10 cellular contexts compared by ENCODE assay signal in the genomic region with DNA sequence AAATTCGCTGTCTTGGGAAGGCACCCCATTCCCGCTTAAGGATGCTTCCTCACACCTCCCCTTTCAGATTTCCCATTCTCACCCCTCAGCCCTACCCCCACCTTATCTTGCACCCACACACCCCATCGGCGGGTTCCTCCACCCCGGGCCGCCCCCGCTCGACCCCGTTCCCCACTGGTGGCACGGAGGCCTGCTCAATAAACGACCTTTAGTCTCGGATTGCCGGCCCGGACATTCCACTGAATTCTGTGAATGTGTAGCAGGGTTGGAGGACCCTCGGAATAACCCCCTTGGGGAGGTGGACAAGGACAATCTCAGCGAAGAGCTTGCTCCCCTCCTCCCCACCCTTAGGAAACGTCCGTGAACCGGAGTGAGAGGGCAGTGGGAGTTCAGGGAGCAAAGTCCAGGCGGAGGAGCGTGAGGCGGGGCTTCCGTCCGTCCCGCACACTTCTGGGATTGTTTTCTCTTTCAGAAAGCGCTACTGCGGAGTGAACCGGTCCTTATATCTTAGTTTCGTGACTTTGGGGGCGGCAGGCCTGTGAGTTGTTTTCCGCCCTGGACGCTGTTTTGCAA. TPM values are rescaled to one million over a fixed set of nuclear protein-coding genes. Genes with fewer than 3 reads are reported as not detected.
DNase-seq lines count a peak whose midpoint lies in the region; ATAC-seq, FAIRE-seq and TF ChIP-seq lines count a peak whose summit lies in the region.
"Had no signal": no experiment of that assay in that cellular context is flagged by ENCODE, and none has a peak within 500 bp of the region (broad histone marks: within the 10 kb centered on the region; RNA-seq: fewer than 3 reads in every experiment).

No MANE protein-coding gene starts in this region.

- peaks cover 75% of the 10 kb centered on the region for H3K4me1 ChIP-seq in HepG2 (ENCODE audit: insufficient read depth, low read length)
- peaks cover 28% of the 10 kb centered on the region for H3K4me1 ChIP-seq in thymus (ENCODE audit: control insufficient read depth, insufficient read depth, low read length)
- H3K4me1 ChIP-seq in HAP-1, result no peaks in the 10 kb centered on the region

- peaks cover 54% of the 10 kb centered on the region for H3K79me2 ChIP-seq in HepG2 (ENCODE audit: insufficient read depth, low read length)

- under 1% methylated on average over 31 of the region's 32 CpGs for WGBS in HepG2 (ENCODE audit: low lambda C conversion rate)
- 12% methylated on average over 32 of the region's 32 CpGs for WGBS in thymus

- H4K20me1 ChIP-seq in HepG2 (ENCODE audit: insufficient read depth, low read length), result no peaks in the 10 kb centered on the region

- TF ChIP-seq EP300 in HepG2 (IDR thresholded peaks at IDR 0.05; ENCODE audit: low read depth in 2 of 2, low read length in 2 of 2) (peak; percentile 73; a peak in 3 of 4 replicates), HepG2 (CRISPR knock-in tag; IDR thresholded peaks at IDR 0.05; ENCODE audit: borderline replicate concordance) (peak; percentile 75)

- POLR2A ChIA-PET in HepG2 (lab: Yijun Ruan, JAX), result interaction anchor here (1.0 to 16.5 kb wide), 15 partner anchors 8 to 76 kb away, joined by 5 to 795 read pairs (median 23); a partner anchor contains a TSS

- H3K27ac Mint-ChIP-seq in T-helper 1 cell treated with Interleukin-12 subunit alpha and Interleukin-12 subunit beta and Interleukin-4 antibody, amounts not matched to agents 30 μg/mL and 1 μg/mL, for 36 hours, result peak overlapping the region; percentile 31

- no peak overlapping the region for H2AFZ ChIP-seq in HepG2 (ENCODE audit: low read length)

- peaks cover 62% of the 10 kb centered on the region for H3K27me3 Mint-ChIP-seq in T-helper 1 cell treated with Interleukin-12 subunit alpha and Interleukin-12 subunit beta and Interleukin-4 antibody, amounts not matched to agents 30 μg/mL and 1 μg/mL, for 36 hours (ENCODE audit: low read depth)

- no peak for TF ChIP-seq RAD21 in HepG2 (CRISPR knock-in tag; IDR thresholded peaks at IDR 0.05)

- no TSS peak for BruUV-seq in HepG2 (replicated peaks; lab: Mats Ljungman, UMichigan)

- no peaks in the 10 kb centered on the region for H3K9me3 Mint-ChIP-seq in T-helper 1 cell treated with Interleukin-12 subunit alpha and Interleukin-12 subunit beta and Interleukin-4 antibody, amounts not matched to agents 30 μg/mL and 1 μg/mL, for 36 hours

- H3K27ac ChIP-seq in HepG2 (ENCODE audit: extremely low read length, insufficient read depth, low read length) (peak overlapping the region; percentile 89), thymus (ENCODE audit: low read depth) (no peak overlapping the region)
- H3K27ac ChIP-seq: C4-2B had no signal

- H3K36me3 ChIP-seq in HepG2 (replicated peaks in 1 of 2; ENCODE audit: control insufficient read depth in 1 of 2, insufficient read depth in 2 of 2, low read length in 2 of 2) (no peaks in the 10 kb centered on the region; a peak in 3 of 5 replicates), thymus (ENCODE audit: control insufficient read depth, insufficient read depth) (peaks cover 15% of the 10 kb centered on the region), HAP-1 (replicated peaks) (peaks cover 14% of the 10 kb centered on the region)

- H3K4me3 ChIP-seq in astrocyte of the cerebellum (ENCODE audit: low read depth, low read length), result peak overlapping the region; percentile 36
- peak overlapping the region; percentile 67 to 86 (median 82) for H3K4me3 ChIP-seq in HepG2 (replicated peaks in 1 of 3; ENCODE audit: insufficient read depth in 1 of 3, low read depth in 2 of 3, low read length in 3 of 3)
- peak overlapping the region; percentile 39 for H3K4me3 ChIP-seq in thymus (ENCODE audit: low read length)
- H3K4me3 ChIP-seq in HAP-1, result no peak overlapping the region

- peak; percentile 96 for FAIRE-seq in HepG2 (lab: Jason Lieb, UNC)

- no peaks in the 10 kb centered on the region; a peak in 1 of 5 replicates for H3K27me3 ChIP-seq in HepG2 (ENCODE audit: control insufficient read depth in 1 of 2, insufficient read depth in 2 of 2, low read length in 2 of 2)
- peaks cover 83% of the 10 kb centered on the region for H3K27me3 ChIP-seq in thymus (ENCODE audit: control insufficient read depth, insufficient read depth)
- H3K27me3 ChIP-seq in HAP-1 (ENCODE audit: low read depth), result no peaks in the 10 kb centered on the region

- intact Hi-C loops in HepG2 (cut with micrococcal nuclease; ENCODE audit: unreplicated experiment), result loop anchor here (1.0 kb wide), 1 partner anchor 19 kb away; a partner anchor contains a TSS

- CTCF ChIA-PET in HepG2 (lab: Yijun Ruan, JAX; ENCODE audit: low intra/inter-chr PET ratio, low total read pairs), result interaction anchor here (1.5 to 2.9 kb wide), 2 partner anchors 13 to 19 kb away, joined by 5 to 20 read pairs; a partner anchor contains a TSS

- peak; percentile 22 for ATAC-seq in HepG2

- in situ Hi-C loops in astrocyte of the cerebellum (cut with HindIII; ENCODE audit: low sequenced_read_pairs), result no loop called here
- in situ Hi-C loops in HepG2 (cut with HindIII; ENCODE audit: extremely low pct_ligation_motif_present, low pct_unique_long_range_greater_than_20kb), result no loop called here
- in situ Hi-C loops in HAP-1 (cut with MboI; ENCODE audit: low sequenced_read_pairs), result no loop called here

- H3K9me3 ChIP-seq in HepG2 (ENCODE audit: low read length) (no peaks in the 10 kb centered on the region), thymus (ENCODE audit: control insufficient read depth) (peaks cover 2% of the 10 kb centered on the region), HAP-1 (no peaks in the 10 kb centered on the region)

- peak in 1 of 2 experiments; percentile 75; a peak in 2 of 4 replicates for TF ChIP-seq POLR2A in HepG2 (IDR thresholded peaks at IDR 0.05; ENCODE audit: insufficient read depth in 1 of 2, low read depth in 2 of 2, low read length in 2 of 2)

- H3K36me3 Mint-ChIP-seq in T-helper 1 cell treated with Interleukin-12 subunit alpha and Interleukin-12 subunit beta and Interleukin-4 antibody, amounts not matched to agents 30 μg/mL and 1 μg/mL, for 36 hours (ENCODE audit: low read depth), result peaks cover 27% of the 10 kb centered on the region

- DNase-seq in T-helper 1 cell (no peak), astrocyte of the cerebellum (ENCODE audit: low read depth) (no peak), HepG2 (ENCODE audit: low spot score) (peak; percentile 86), HAP-1 (ENCODE audit: low spot score in 2 of 2) (no peak)
- DNase-seq in stimulated activated naive CD4-positive, alpha-beta T cell treated with Interleukin-2 at 50 U/mL for 16 hours (lab: John Stamatoyannopoulos, UW), result no peak
- DNase-seq in stimulated activated CD4-positive, alpha-beta T cell treated with anti-CD3 and anti-CD28 coated beads, Interleukin-2, amount 100 ng/mL, for 48 hours, result no peak
- DNase-seq: head of caudate nucleus had no signal

- peak overlapping the region; percentile 92 for H3K4me2 ChIP-seq in HepG2 (ENCODE audit: low read depth, low read length)

- H3K9ac ChIP-seq in HepG2 (ENCODE audit: insufficient read depth, low read depth, low read length), result peak overlapping the region; percentile 83

- TF ChIP-seq CTCF in astrocyte of the cerebellum (IDR thresholded peaks at IDR 0.05; ENCODE audit: low read depth, low read length, missing control alignments), result no peak
- no peak for TF ChIP-seq CTCF in HepG2 (CRISPR knock-in tag; IDR thresholded peaks at IDR 0.05)

- peaks cover 41% of the 10 kb centered on the region for H3K4me1 Mint-ChIP-seq in T-helper 1 cell treated with Interleukin-12 subunit alpha and Interleukin-12 subunit beta and Interleukin-4 antibody, amounts not matched to agents 30 μg/mL and 1 μg/mL, for 36 hours (ENCODE audit: low read depth)

- peak overlapping the region; percentile 80 for H3K4me3 Mint-ChIP-seq in T-helper 1 cell treated with Interleukin-12 subunit alpha and Interleukin-12 subunit beta and Interleukin-4 antibody, amounts not matched to agents 30 μg/mL and 1 μg/mL, for 36 hours

RNA-seq across cellular contexts. Expression of a gene that starts 2.8 kb away (rescaled TPM):
- 4.0 and 8.1 TPM in 2 replicates for total RNA-seq in HepG2 (2016; rRNA removed; fragmentation: Illumina TruSeq; extraction: Trizol)
- 1.6 and 4.3 TPM in 2 replicates for total RNA-seq in HepG2 (2016; cell fraction: cytosol; rRNA removed; fragmentation: Illumina TruSeq; extraction: Trizol; ENCODE audit: low read depth)
- 7.3 and 8.7 TPM in 2 replicates for total RNA-seq in HepG2 (2016; cell fraction: insoluble cytoplasmic fraction; rRNA removed; fragmentation: Illumina TruSeq; extraction: Trizol)
- total RNA-seq in HepG2 (2016; cell fraction: membrane; rRNA removed; fragmentation: Illumina TruSeq; extraction: Trizol), result 2.9 and 6.9 TPM in 2 replicates
- 6.7 and 10.5 TPM in 2 replicates for total RNA-seq in HepG2 (2016; cell fraction: nucleus; rRNA removed; fragmentation: Illumina TruSeq; extraction: Trizol)
- polyA plus RNA-seq in HepG2 (2011; rRNA removed) (6.4 and 7.3 TPM in 2 replicates), thymus (0.89 TPM)
- polyA plus RNA-seq in HepG2 (2011; cell fraction: cytosol; rRNA removed), result 5.1 and 7.2 TPM in 2 replicates
- polyA plus RNA-seq in HepG2 (2011; cell fraction: nucleus; rRNA removed), result 43.6 and 46.5 TPM in 2 replicates
- polyA plus RNA-seq in HepG2 (2012), result 7.8 and 8.2 TPM in 2 replicates
- 3.0 and 3.5 TPM in 2 replicates for polyA plus RNA-seq in HepG2 (2016; cell fraction: cytosol; fragmentation: Illumina TruSeq; extraction: Trizol; ENCODE audit: low read depth)
- 8.9 and 9.5 TPM in 2 replicates for polyA plus RNA-seq in HepG2 (2016; cell fraction: insoluble cytoplasmic fraction; fragmentation: Illumina TruSeq; extraction: Trizol; ENCODE audit: low read depth)
- 4.3 and 5.5 TPM in 2 replicates for polyA plus RNA-seq in HepG2 (2016; cell fraction: membrane; fragmentation: Illumina TruSeq; extraction: Trizol; ENCODE audit: low read depth)
- 14.4 and 14.6 TPM in 2 replicates for polyA plus RNA-seq in HepG2 (2016; cell fraction: nucleus; fragmentation: Illumina TruSeq; extraction: Trizol; ENCODE audit: insufficient read depth, low read depth)
- 0.14 and 7.2 TPM in 2 replicates for polyA minus RNA-seq in HepG2 (2011; rRNA and poly(A)+ RNA removed; ENCODE audit: low replicate concordance)
- 3.6 TPM in 2 replicates for polyA minus RNA-seq in HepG2 (2011; cell fraction: cytosol; rRNA and poly(A)+ RNA removed)
- polyA minus RNA-seq in HepG2 (2011; cell fraction: nucleus; rRNA and poly(A)+ RNA removed), result 9.8 and 12.1 TPM in 2 replicates

RNA-seq across cellular contexts. Expression of a gene that starts 5.3 kb away (rescaled TPM):
- 14.2 and 20.4 TPM in 2 replicates for total RNA-seq in HepG2 (2016; rRNA removed; fragmentation: Illumina TruSeq; extraction: Trizol)
- total RNA-seq in HepG2 (2016; cell fraction: cytosol; rRNA removed; fragmentation: Illumina TruSeq; extraction: Trizol; ENCODE audit: low read depth), result 37.5 and 42.0 TPM in 2 replicates
- 15.5 and 15.6 TPM in 2 replicates for total RNA-seq in HepG2 (2016; cell fraction: insoluble cytoplasmic fraction; rRNA removed; fragmentation: Illumina TruSeq; extraction: Trizol)
- 29.0 and 31.0 TPM in 2 replicates for total RNA-seq in HepG2 (2016; cell fraction: membrane; rRNA removed; fragmentation: Illumina TruSeq; extraction: Trizol)
- total RNA-seq in HepG2 (2016; cell fraction: nucleus; rRNA removed; fragmentation: Illumina TruSeq; extraction: Trizol), result 16.2 and 22.2 TPM in 2 replicates
- polyA plus RNA-seq in HepG2 (2011; rRNA removed) (22.6 and 22.7 TPM in 2 replicates), thymus (29.0 TPM)
- 19.8 and 22.8 TPM in 2 replicates for polyA plus RNA-seq in HepG2 (2011; cell fraction: cytosol; rRNA removed)
- polyA plus RNA-seq in HepG2 (2011; cell fraction: nucleus; rRNA removed), result 37.4 and 90.3 TPM in 2 replicates
- polyA plus RNA-seq in HepG2 (2012), result 14.2 and 15.2 TPM in 2 replicates
- 20.8 and 23.0 TPM in 2 replicates for polyA plus RNA-seq in HepG2 (2016; cell fraction: cytosol; fragmentation: Illumina TruSeq; extraction: Trizol; ENCODE audit: low read depth)
- polyA plus RNA-seq in HepG2 (2016; cell fraction: insoluble cytoplasmic fraction; fragmentation: Illumina TruSeq; extraction: Trizol; ENCODE audit: low read depth), result 13.9 and 16.9 TPM in 2 replicates
- polyA plus RNA-seq in HepG2 (2016; cell fraction: membrane; fragmentation: Illumina TruSeq; extraction: Trizol; ENCODE audit: low read depth), result 18.0 and 18.6 TPM in 2 replicates
- 44.9 and 46.7 TPM in 2 replicates for polyA plus RNA-seq in HepG2 (2016; cell fraction: nucleus; fragmentation: Illumina TruSeq; extraction: Trizol; ENCODE audit: insufficient read depth, low read depth)
- polyA minus RNA-seq in HepG2 (2011; rRNA and poly(A)+ RNA removed; ENCODE audit: low replicate concordance), result 19.3 and 42.8 TPM in 2 replicates
- 14.1 and 14.9 TPM in 2 replicates for polyA minus RNA-seq in HepG2 (2011; cell fraction: cytosol; rRNA and poly(A)+ RNA removed)
- 22.8 and 25.0 TPM in 2 replicates for polyA minus RNA-seq in HepG2 (2011; cell fraction: nucleus; rRNA and poly(A)+ RNA removed)

RNA-seq across cellular contexts. Expression of a gene that starts 12.0 kb away (rescaled TPM):
- total RNA-seq in HepG2 (2016; rRNA removed; fragmentation: Illumina TruSeq; extraction: Trizol), result 0.20 TPM in 1 of 2 replicates, not detected in the other
- total RNA-seq in HepG2 (2016; cell fraction: cytosol; rRNA removed; fragmentation: Illumina TruSeq; extraction: Trizol; ENCODE audit: low read depth), result 0.10 and 0.26 TPM in 2 replicates
- 0.28 TPM in 1 of 2 replicates, not detected in the other for total RNA-seq in HepG2 (2016; cell fraction: insoluble cytoplasmic fraction; rRNA removed; fragmentation: Illumina TruSeq; extraction: Trizol)
- 0.28 TPM in 1 of 2 replicates, not detected in the other for total RNA-seq in HepG2 (2016; cell fraction: membrane; rRNA removed; fragmentation: Illumina TruSeq; extraction: Trizol)
- total RNA-seq in HepG2 (2016; cell fraction: nucleus; rRNA removed; fragmentation: Illumina TruSeq; extraction: Trizol), result not detected in 2 replicates
- polyA plus RNA-seq in HepG2 (2011; rRNA removed) (0.05 and 0.09 TPM in 2 replicates), thymus (0.11 TPM)
- polyA plus RNA-seq in HepG2 (2011; cell fraction: cytosol; rRNA removed), result 0.10 and 0.17 TPM in 2 replicates
- 0.35 and 0.92 TPM in 2 replicates for polyA plus RNA-seq in HepG2 (2011; cell fraction: nucleus; rRNA removed)
- 4.1 and 5.8 TPM in 2 replicates for polyA plus RNA-seq in HepG2 (2012)
- polyA plus RNA-seq in HepG2 (2016; cell fraction: cytosol; fragmentation: Illumina TruSeq; extraction: Trizol; ENCODE audit: low read depth), result 0.09 and 0.26 TPM in 2 replicates
- 0.26 TPM in 1 of 2 replicates, not detected in the other for polyA plus RNA-seq in HepG2 (2016; cell fraction: insoluble cytoplasmic fraction; fragmentation: Illumina TruSeq; extraction: Trizol; ENCODE audit: low read depth)
- 0.62 TPM in 1 of 2 replicates, not detected in the other for polyA plus RNA-seq in HepG2 (2016; cell fraction: membrane; fragmentation: Illumina TruSeq; extraction: Trizol; ENCODE audit: low read depth)
- 0.66 TPM in 1 of 2 replicates, not detected in the other for polyA plus RNA-seq in HepG2 (2016; cell fraction: nucleus; fragmentation: Illumina TruSeq; extraction: Trizol; ENCODE audit: insufficient read depth, low read depth)
- polyA minus RNA-seq in HepG2 (2011; rRNA and poly(A)+ RNA removed; ENCODE audit: low replicate concordance), result not detected in 2 replicates
- not detected in 2 replicates for polyA minus RNA-seq in HepG2 (2011; cell fraction: cytosol; rRNA and poly(A)+ RNA removed)
- not detected in 2 replicates for polyA minus RNA-seq in HepG2 (2011; cell fraction: nucleus; rRNA and poly(A)+ RNA removed)

RNA-seq across cellular contexts. Expression of a gene that starts 19.4 kb away (rescaled TPM):
- 21.1 and 28.3 TPM in 2 replicates for total RNA-seq in HepG2 (2016; rRNA removed; fragmentation: Illumina TruSeq; extraction: Trizol)
- total RNA-seq in HepG2 (2016; cell fraction: cytosol; rRNA removed; fragmentation: Illumina TruSeq; extraction: Trizol; ENCODE audit: low read depth), result 2.7 and 3.0 TPM in 2 replicates
- 18.2 and 28.7 TPM in 2 replicates for total RNA-seq in HepG2 (2016; cell fraction: insoluble cytoplasmic fraction; rRNA removed; fragmentation: Illumina TruSeq; extraction: Trizol)
- 6.9 and 8.2 TPM in 2 replicates for total RNA-seq in HepG2 (2016; cell fraction: membrane; rRNA removed; fragmentation: Illumina TruSeq; extraction: Trizol)
- total RNA-seq in HepG2 (2016; cell fraction: nucleus; rRNA removed; fragmentation: Illumina TruSeq; extraction: Trizol), result 47.8 and 48.1 TPM in 2 replicates
- polyA plus RNA-seq in HepG2 (2011; rRNA removed) (39.5 and 43.4 TPM in 2 replicates), thymus (23.5 TPM)
- 21.8 and 24.0 TPM in 2 replicates for polyA plus RNA-seq in HepG2 (2011; cell fraction: cytosol; rRNA removed)
- polyA plus RNA-seq in HepG2 (2011; cell fraction: nucleus; rRNA removed), result 180 and 208 TPM in 2 replicates
- polyA plus RNA-seq in HepG2 (2012), result 20.8 and 30.1 TPM in 2 replicates
- 2.3 and 2.7 TPM in 2 replicates for polyA plus RNA-seq in HepG2 (2016; cell fraction: cytosol; fragmentation: Illumina TruSeq; extraction: Trizol; ENCODE audit: low read depth)
- 21.6 and 25.6 TPM in 2 replicates for polyA plus RNA-seq in HepG2 (2016; cell fraction: insoluble cytoplasmic fraction; fragmentation: Illumina TruSeq; extraction: Trizol; ENCODE audit: low read depth)
- polyA plus RNA-seq in HepG2 (2016; cell fraction: membrane; fragmentation: Illumina TruSeq; extraction: Trizol; ENCODE audit: low read depth), result 5.9 and 6.6 TPM in 2 replicates
- 99.0 and 111 TPM in 2 replicates for polyA plus RNA-seq in HepG2 (2016; cell fraction: nucleus; fragmentation: Illumina TruSeq; extraction: Trizol; ENCODE audit: insufficient read depth, low read depth)
- 35.9 and 48.7 TPM in 2 replicates for polyA minus RNA-seq in HepG2 (2011; rRNA and poly(A)+ RNA removed; ENCODE audit: low replicate concordance)
- polyA minus RNA-seq in HepG2 (2011; cell fraction: cytosol; rRNA and poly(A)+ RNA removed), result 11.7 and 13.3 TPM in 2 replicates
- 72.2 and 74.9 TPM in 2 replicates for polyA minus RNA-seq in HepG2 (2011; cell fraction: nucleus; rRNA and poly(A)+ RNA removed)

RNA-seq across cellular contexts. Expression of a gene that starts 19.4 kb away (rescaled TPM):
- 8.8 and 30.4 TPM in 2 replicates for total RNA-seq in HepG2 (2016; rRNA removed; fragmentation: Illumina TruSeq; extraction: Trizol)
- total RNA-seq in HepG2 (2016; cell fraction: cytosol; rRNA removed; fragmentation: Illumina TruSeq; extraction: Trizol; ENCODE audit: low read depth), result 4.8 and 4.9 TPM in 2 replicates
- 8.0 and 25.5 TPM in 2 replicates for total RNA-seq in HepG2 (2016; cell fraction: insoluble cytoplasmic fraction; rRNA removed; fragmentation: Illumina TruSeq; extraction: Trizol)
- 6.2 and 6.3 TPM in 2 replicates for total RNA-seq in HepG2 (2016; cell fraction: membrane; rRNA removed; fragmentation: Illumina TruSeq; extraction: Trizol)
- total RNA-seq in HepG2 (2016; cell fraction: nucleus; rRNA removed; fragmentation: Illumina TruSeq; extraction: Trizol), result 51.7 and 65.9 TPM in 2 replicates
- 14.7 and 17.7 TPM in 2 replicates for polyA plus RNA-seq in HepG2 (2011; rRNA removed)
- 5.1 and 6.3 TPM in 2 replicates for polyA plus RNA-seq in HepG2 (2011; cell fraction: cytosol; rRNA removed)
- polyA plus RNA-seq in HepG2 (2011; cell fraction: nucleus; rRNA removed), result 51.7 and 56.4 TPM in 2 replicates
- 5.2 and 6.8 TPM in 2 replicates for polyA plus RNA-seq in HepG2 (2012)
- polyA plus RNA-seq in HepG2 (2016; cell fraction: cytosol; fragmentation: Illumina TruSeq; extraction: Trizol; ENCODE audit: low read depth), result 0.66 and 0.67 TPM in 2 replicates
- polyA plus RNA-seq in HepG2 (2016; cell fraction: insoluble cytoplasmic fraction; fragmentation: Illumina TruSeq; extraction: Trizol; ENCODE audit: low read depth), result 4.3 and 5.0 TPM in 2 replicates
- polyA plus RNA-seq in HepG2 (2016; cell fraction: membrane; fragmentation: Illumina TruSeq; extraction: Trizol; ENCODE audit: low read depth), result 1.4 and 2.5 TPM in 2 replicates
- 76.5 and 76.7 TPM in 2 replicates for polyA plus RNA-seq in HepG2 (2016; cell fraction: nucleus; fragmentation: Illumina TruSeq; extraction: Trizol; ENCODE audit: insufficient read depth, low read depth)
- polyA minus RNA-seq in HepG2 (2011; rRNA and poly(A)+ RNA removed; ENCODE audit: low replicate concordance), result 64.4 and 82.1 TPM in 2 replicates
- polyA minus RNA-seq in HepG2 (2011; cell fraction: cytosol; rRNA and poly(A)+ RNA removed), result 5.7 and 6.4 TPM in 2 replicates
- 87.2 and 94.1 TPM in 2 replicates for polyA minus RNA-seq in HepG2 (2011; cell fraction: nucleus; rRNA and poly(A)+ RNA removed)
- 6.7 TPM for polyA plus RNA-seq in thymus
